In the genomic region with DNA sequence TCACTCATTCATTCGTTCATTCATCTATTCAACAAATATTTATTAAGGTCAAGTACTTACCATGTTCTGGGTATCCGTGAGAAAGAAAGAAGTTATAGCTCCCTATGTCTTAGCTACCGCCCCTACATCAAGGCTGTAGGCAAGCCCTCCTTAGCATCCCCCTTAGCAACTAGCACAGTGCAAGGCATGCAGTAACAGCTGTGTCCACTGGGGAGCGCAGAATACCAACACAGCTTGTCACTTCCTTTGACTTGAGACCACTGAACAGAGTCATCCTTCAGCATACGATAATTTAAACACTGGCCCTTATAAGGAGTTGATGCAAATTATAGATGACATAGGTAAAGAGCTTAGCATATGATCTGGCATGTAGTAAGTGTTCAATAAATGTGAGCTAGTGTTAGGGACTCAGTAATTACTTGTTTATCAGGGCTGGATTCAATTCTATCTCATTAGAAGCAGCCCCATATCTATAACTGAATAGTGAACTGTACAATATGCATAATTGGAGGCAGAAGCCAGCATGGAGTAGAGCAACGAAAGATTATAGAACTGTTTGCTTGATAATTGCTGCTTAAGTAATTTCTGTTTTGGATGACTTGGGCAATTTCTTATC, we compare ENCODE assay signal across 1 cellular context.
TF ChIP-seq lines count a peak whose summit lies in the region.

No MANE protein-coding gene starts in this region.

TF ChIP-seq in HEK293, 187 proteins besides CTCF, POLR2A, EP300 and RAD21 (continued from another document):
- TF ChIP-seq PRDM1 (tag by site-specific recombination; IDR thresholded peaks at IDR 0.05): no peak
- no peak for TF ChIP-seq ZNF785 (tag by site-specific recombination; IDR thresholded peaks at IDR 0.05)
- no peak for TF ChIP-seq ZNF274 (IDR thresholded peaks at IDR 0.05; ENCODE audit: low read length)
- TF ChIP-seq ZNF274 (tag by site-specific recombination; IDR thresholded peaks at IDR 0.05; ENCODE audit: borderline replicate concordance): no peak
- no peak for TF ChIP-seq ZNF791 (tag by site-specific recombination; IDR thresholded peaks at IDR 0.05)
